Comparison of ENCODE assay signal across 18 cellular contexts in genomic region chr1:75855010-75855409, GRCh38. TPM values are rescaled to one million over a fixed set of nuclear protein-coding genes. Genes with fewer than 3 reads are reported as not detected.
A peak's percentile ranks its signal among the peaks of the same experiment; 100 is the strongest.
DNase-seq lines count a peak whose midpoint lies in the region; ATAC-seq, FAIRE-seq and TF ChIP-seq lines count a peak whose summit lies in the region.
"Had no signal": no experiment of that assay in that cellular context is flagged by ENCODE, and none has a peak within 500 bp of the region (broad histone marks: within the 10 kb centered on the region; RNA-seq: fewer than 3 reads in every experiment).

No MANE protein-coding gene starts in this region.

- peak; percentile 31 for DNase-seq in Daoy (ENCODE audit: low read depth)
- DNase-seq in MG63: peak; percentile 60
- peak in 1 of 4 experiments; percentile 40 for DNase-seq in K562 (ENCODE audit: extremely low read depth in 1 of 4, low spot score in 3 of 4)
- DNase-seq in left lobe of liver (ENCODE audit: low spot score): no peak
- DNase-seq in sigmoid colon: no peak
- no peak for DNase-seq in activated naive CD4-positive, alpha-beta T cell treated with anti-CD3 and anti-CD28 coated beads, Interleukin-2, amount 10 ng/mL, durations not matched to agents 7 days and 5 days
- no peak for DNase-seq in D721Med (ENCODE audit: insufficient read length, low spot score)
- DNase-seq: activated CD4-positive, alpha-beta T cell treated with anti-CD3 and anti-CD28 coated beads, Interleukin-2, amount 10 ng/mL, durations not matched to agents 7 days and 5 days; effector CD8-positive, alpha-beta T cell; KBM-7; NCI-H187 treated with DMSO at 0.1 percent for 48 hours; NCI-H526 treated with DMSO at 0.1 percent for 48 hours; RPMI8226; stimulated activated CD4-positive, alpha-beta T cell treated with anti-CD3 and anti-CD28 coated beads, Interleukin-4, amount 100 ng/mL, for 1 hour had no signal

- H3K36me3 ChIP-seq in MG63: no peaks in the 10 kb centered on the region
- H3K36me3 ChIP-seq in K562 (ENCODE audit: control insufficient read depth, insufficient read depth, low read length): no peaks in the 10 kb centered on the region
- H3K36me3 ChIP-seq in sigmoid colon: no peaks in the 10 kb centered on the region
- H3K36me3 ChIP-seq: BLaER1 had no signal

- no peaks in the 10 kb centered on the region for H3K9me3 Mint-ChIP-seq in activated naive CD4-positive, alpha-beta T cell treated with anti-CD3 and anti-CD28 coated beads, Interleukin-2, amount 10 ng/mL, durations not matched to agents 7 days and 5 days
- H3K9me3 Mint-ChIP-seq: activated CD4-positive, alpha-beta T cell treated with anti-CD3 and anti-CD28 coated beads, Interleukin-2, amount 10 ng/mL, durations not matched to agents 7 days and 5 days; type B pancreatic cell had no signal

- intact Hi-C loops in K562 (cut with micrococcal nuclease): no loop called here
- intact Hi-C loops in sigmoid colon (cut with DNase I): no loop called here

- no peaks in the 10 kb centered on the region for H4K20me1 ChIP-seq in K562 (replicated peaks; ENCODE audit: control insufficient read depth, insufficient read depth, low read length)
- H4K20me1 ChIP-seq: BLaER1 had no signal

- no peak overlapping the region for H3K9ac ChIP-seq in K562 (ENCODE audit: insufficient read depth in 1 of 2, low read depth in 2 of 2, low read length in 2 of 2)
- H3K9ac ChIP-seq: BLaER1 had no signal

- TF ChIP-seq EP300 in K562 (IDR thresholded peaks at IDR 0.05; ENCODE audit: low read length): no peak
- no peak for TF ChIP-seq EP300 in sigmoid colon (IDR thresholded peaks at IDR 0.05)

- no peak overlapping the region for H3K4me2 ChIP-seq in K562 (ENCODE audit: insufficient read depth, low read length)
- H3K4me2 ChIP-seq: BLaER1 had no signal

- 4% methylated on average over 2 of the region's 2 CpGs for WGBS in K562 (ENCODE audit: insufficient coverage, low coverage, missing lambda C conversion rate)
- 84 to 91% methylated on average over 2 of the region's 2 CpGs for WGBS in sigmoid colon, 2 donors

- FAIRE-seq in K562 (lab: Jason Lieb, UNC): no peak
- no peak for FAIRE-seq in D721Med (lab: Jason Lieb, UNC)

- H3K79me2 ChIP-seq in K562 (ENCODE audit: control insufficient read depth, insufficient read depth, low read length): no peaks in the 10 kb centered on the region

- no peak for TF ChIP-seq RAD21 in K562 (CRISPR knock-in tag; conservative IDR thresholded peaks at IDR 0.05 in 1 of 2, IDR thresholded peaks at IDR 0.05 in 1 of 2)

- H3K27ac ChIP-seq in K562 (ENCODE audit: extremely low read depth, low read depth, low read length) (no peak overlapping the region), sigmoid colon (no peak overlapping the region)
- H3K27ac ChIP-seq: BLaER1 had no signal

- H3K27me3 ChIP-seq in MG63 (no peaks in the 10 kb centered on the region; the same call in 1 of the 2 replicates), K562 (ENCODE audit: control insufficient read depth in 2 of 2, insufficient read depth in 2 of 2, low read length in 2 of 2) (no peaks in the 10 kb centered on the region; a peak in 1 of 5 replicates), sigmoid colon (no peaks in the 10 kb centered on the region)
- H3K27me3 ChIP-seq: BLaER1 had no signal

- POLR2A ChIA-PET in K562 (lab: Yijun Ruan, JAX): no interaction called here

- no TSS peak for BruUV-seq in K562 (replicated peaks; lab: Mats Ljungman, UMichigan)

- H3K36me3 Mint-ChIP-seq in activated naive CD4-positive, alpha-beta T cell treated with anti-CD3 and anti-CD28 coated beads, Interleukin-2, amount 10 ng/mL, durations not matched to agents 7 days and 5 days: no peaks in the 10 kb centered on the region
- H3K36me3 Mint-ChIP-seq: type B pancreatic cell had no signal

- H2AFZ ChIP-seq in K562 (ENCODE audit: low read depth, low read length): no peak overlapping the region

- in situ Hi-C loops in K562 (cut with MboI): no loop called here

- H3K9me1 ChIP-seq in K562 (ENCODE audit: control insufficient read depth, insufficient read depth, low read length): no peaks in the 10 kb centered on the region

- peaks cover 0 to 5% of the 10 kb centered on the region in 2 experiments; a peak in 1 of 5 replicates for H3K4me1 ChIP-seq in K562 (replicated peaks in 1 of 2; ENCODE audit: control insufficient read depth in 2 of 2, insufficient read depth in 2 of 2, low read length in 2 of 2)
- no peaks in the 10 kb centered on the region for H3K4me1 ChIP-seq in sigmoid colon
- H3K4me1 ChIP-seq: BLaER1 had no signal

- H3K4me3 ChIP-seq in MG63 (no peak overlapping the region), K562 (no peak overlapping the region), sigmoid colon (no peak overlapping the region)
- H3K4me3 ChIP-seq: BLaER1 had no signal

- H3K9me3 ChIP-seq in MG63: peaks cover 10% of the 10 kb centered on the region
- H3K9me3 ChIP-seq in K562 (replicated peaks; ENCODE audit: control insufficient read depth, insufficient read depth, low read depth, low read length): no peaks in the 10 kb centered on the region
- no peaks in the 10 kb centered on the region for H3K9me3 ChIP-seq in sigmoid colon
- H3K9me3 ChIP-seq: BLaER1 had no signal

- H3K4me3 Mint-ChIP-seq in activated naive CD4-positive, alpha-beta T cell treated with anti-CD3 and anti-CD28 coated beads, Interleukin-2, amount 10 ng/mL, durations not matched to agents 7 days and 5 days: no peak overlapping the region
- H3K4me3 Mint-ChIP-seq: activated CD4-positive, alpha-beta T cell treated with anti-CD3 and anti-CD28 coated beads, Interleukin-2, amount 10 ng/mL, durations not matched to agents 7 days and 5 days; activated T-helper 17 cell treated with anti-CD3 and anti-CD28 coated beads, Interleukin-2, amount 50 U/mL, for 72 hours; type B pancreatic cell had no signal

- TF ChIP-seq POLR2A in K562 (conservative IDR thresholded peaks at IDR 0.05): no peak
- TF ChIP-seq POLR2A in sigmoid colon (IDR thresholded peaks at IDR 0.05): no peak

- H3K4me1 Mint-ChIP-seq in activated naive CD4-positive, alpha-beta T cell treated with anti-CD3 and anti-CD28 coated beads, Interleukin-2, amount 10 ng/mL, durations not matched to agents 7 days and 5 days: no peaks in the 10 kb centered on the region
- H3K4me1 Mint-ChIP-seq: activated CD4-positive, alpha-beta T cell treated with anti-CD3 and anti-CD28 coated beads, Interleukin-2, amount 10 ng/mL, durations not matched to agents 7 days and 5 days; activated T-helper 17 cell treated with anti-CD3 and anti-CD28 coated beads, Interleukin-2, amount 50 U/mL, for 72 hours had no signal

- H3K27ac Mint-ChIP-seq in activated naive CD4-positive, alpha-beta T cell treated with anti-CD3 and anti-CD28 coated beads, Interleukin-2, amount 10 ng/mL, durations not matched to agents 7 days and 5 days: no peak overlapping the region
- H3K27ac Mint-ChIP-seq: activated CD4-positive, alpha-beta T cell treated with anti-CD3 and anti-CD28 coated beads, Interleukin-2, amount 10 ng/mL, durations not matched to agents 7 days and 5 days; activated T-helper 17 cell treated with anti-CD3 and anti-CD28 coated beads, Interleukin-2, amount 50 U/mL, for 72 hours; type B pancreatic cell had no signal

- TF ChIP-seq CTCF in K562 (IDR thresholded peaks at IDR 0.05 in 2 of 3, conservative IDR thresholded peaks at IDR 0.05 in 1 of 3; ENCODE audit: insufficient read depth in 2 of 3, low read depth in 1 of 3, low read length in 3 of 3) (no peak), sigmoid colon (IDR thresholded peaks at IDR 0.05) (no peak), D721Med (IDR thresholded peaks at IDR 0.05; ENCODE audit: insufficient read depth, missing control alignments) (no peak)

- no peaks in the 10 kb centered on the region for H3K27me3 Mint-ChIP-seq in activated naive CD4-positive, alpha-beta T cell treated with anti-CD3 and anti-CD28 coated beads, Interleukin-2, amount 10 ng/mL, durations not matched to agents 7 days and 5 days
- H3K27me3 Mint-ChIP-seq: type B pancreatic cell had no signal

- ATAC-seq in K562 (peak; percentile 88), left lobe of liver (peak; percentile 91), HG03135 (IDR thresholded peaks at IDR 0.05; ENCODE audit: unreplicated experiment) (no peak)
- ATAC-seq: activated T-helper 17 cell treated with anti-CD3 and anti-CD28 coated beads, Interleukin-2, amount 50 U/mL, for 72 hours had no signal

- CTCF ChIA-PET in K562 (lab: Yijun Ruan, JAX; ENCODE audit: low intra/inter-chr PET ratio): no interaction called here
- CTCF ChIA-PET in activated naive CD4-positive, alpha-beta T cell treated with anti-CD3 and anti-CD28 coated beads, Interleukin-2, amount 10 ng/mL, durations not matched to agents 7 days and 5 days (lab: Charles Lee): no interaction called here

TF ChIP-seq in K562, 482 proteins besides CTCF, POLR2A, EP300 and RAD21 (continues in another document):
- TF ChIP-seq RCOR1 (IDR thresholded peaks at IDR 0.05; ENCODE audit: borderline replicate concordance in 1 of 2, low read depth in 2 of 2, low read length in 2 of 2): 0 out of 4 replicates have a peak, but pooled peaks of 1 of the 2 experiments have one; percentile 7
- no peak for TF ChIP-seq U2AF1 (optimal IDR thresholded peaks at IDR 0.05; ENCODE audit: low read depth, low read length)
- TF ChIP-seq ZNF444 (CRISPR knock-in tag; IDR thresholded peaks at IDR 0.05): no peak
- TF ChIP-seq RFX5 (IDR thresholded peaks at IDR 0.05; ENCODE audit: low read depth, low read length): no peak

RNA-seq across cellular contexts. Expression of gene MSH4, which starts 58.3 kb away (rescaled TPM):
- 0.06 and 0.34 TPM in 2 replicates for total RNA-seq in Daoy (2014; rRNA removed; shearing (Covaris generic))
- total RNA-seq in MG63 (2014; rRNA removed; shearing (Covaris generic); ENCODE audit: low replicate concordance): not detected in 2 replicates
- total RNA-seq in K562 (2011; cell fraction: chromatin; rRNA removed; ENCODE audit: low replicate concordance): 0.44 and 0.46 TPM in 2 replicates
- 0.26 and 0.67 TPM in 2 replicates for total RNA-seq in K562 (2011; cell fraction: nucleolus; rRNA removed)
- 0.15 and 0.84 TPM in 2 replicates for total RNA-seq in K562 (2011; cell fraction: nucleoplasm; rRNA removed)
- total RNA-seq in K562 (2014; rRNA removed): 0.04 TPM in 1 of 2 replicates, not detected in the other
- 0.06 and 0.07 TPM in 2 replicates for total RNA-seq in K562 (2014; rRNA removed; fragmentation: Illumina TruSeq; extraction: Trizol)
- 0.11 and 0.18 TPM in 2 replicates for total RNA-seq in K562 (2015; rRNA removed; fragmentation: Illumina TruSeq; extraction: Trizol)
- total RNA-seq in K562 (2021): 0.13 and 0.16 TPM in 2 replicates
- 0.04 and 0.08 TPM in 2 replicates for polyA plus RNA-seq in K562 (2011; rRNA removed)
- polyA plus RNA-seq in K562 (2011; cell fraction: cytosol; rRNA removed): not detected in 2 replicates
- 0.15 and 0.20 TPM in 2 replicates for polyA plus RNA-seq in K562 (2011; cell fraction: nucleus; rRNA removed)
- 0.08 TPM in 1 of 2 replicates, not detected in the other for polyA plus RNA-seq in K562 (2012)
- polyA plus RNA-seq in K562 (2014; fragmentation: Illumina TruSeq; extraction: Trizol): not detected in 2 replicates
- polyA plus RNA-seq in K562 (2014; fragmentation: Nextera tagmentation; extraction: Ambion mirVana): not detected
- polyA plus RNA-seq in K562 (2014; rRNA removed): 0.12 TPM in 1 of 2 replicates, not detected in the other
- polyA minus RNA-seq in K562 (2011; rRNA and poly(A)+ RNA removed): 0.09 and 0.11 TPM in 2 replicates
- polyA minus RNA-seq in K562 (2011; cell fraction: cytosol; rRNA and poly(A)+ RNA removed): not detected in 2 replicates
- 0.67 and 0.89 TPM in 2 replicates for polyA minus RNA-seq in K562 (2011; cell fraction: nucleus; rRNA and poly(A)+ RNA removed)
- total RNA-seq in left lobe of liver: 0.08 TPM
- under 1 TPM in 3 of 4 donors, not detected in 1; 0.41 to 0.71 (median 0.66) TPM for total RNA-seq in sigmoid colon
- polyA plus RNA-seq in sigmoid colon: under 1 TPM in 1 of 3 donors, not detected in 2; 0.07 TPM

Comparison
In these comparisons a context has a peak if more than half of its experiments do, and no peak if none do; other contexts are left out.
1. DNase-seq: peak in Daoy (single experiment) and MG63 (single experiment); none in left lobe of liver (single experiment), sigmoid colon (single experiment), activated naive CD4-positive, alpha-beta T cell treated with anti-CD3 and anti-CD28 coated beads, Interleukin-2, amount 10 ng/mL, durations not matched to agents 7 days and 5 days (single experiment) and D721Med (single experiment).